In the genomic region with DNA sequence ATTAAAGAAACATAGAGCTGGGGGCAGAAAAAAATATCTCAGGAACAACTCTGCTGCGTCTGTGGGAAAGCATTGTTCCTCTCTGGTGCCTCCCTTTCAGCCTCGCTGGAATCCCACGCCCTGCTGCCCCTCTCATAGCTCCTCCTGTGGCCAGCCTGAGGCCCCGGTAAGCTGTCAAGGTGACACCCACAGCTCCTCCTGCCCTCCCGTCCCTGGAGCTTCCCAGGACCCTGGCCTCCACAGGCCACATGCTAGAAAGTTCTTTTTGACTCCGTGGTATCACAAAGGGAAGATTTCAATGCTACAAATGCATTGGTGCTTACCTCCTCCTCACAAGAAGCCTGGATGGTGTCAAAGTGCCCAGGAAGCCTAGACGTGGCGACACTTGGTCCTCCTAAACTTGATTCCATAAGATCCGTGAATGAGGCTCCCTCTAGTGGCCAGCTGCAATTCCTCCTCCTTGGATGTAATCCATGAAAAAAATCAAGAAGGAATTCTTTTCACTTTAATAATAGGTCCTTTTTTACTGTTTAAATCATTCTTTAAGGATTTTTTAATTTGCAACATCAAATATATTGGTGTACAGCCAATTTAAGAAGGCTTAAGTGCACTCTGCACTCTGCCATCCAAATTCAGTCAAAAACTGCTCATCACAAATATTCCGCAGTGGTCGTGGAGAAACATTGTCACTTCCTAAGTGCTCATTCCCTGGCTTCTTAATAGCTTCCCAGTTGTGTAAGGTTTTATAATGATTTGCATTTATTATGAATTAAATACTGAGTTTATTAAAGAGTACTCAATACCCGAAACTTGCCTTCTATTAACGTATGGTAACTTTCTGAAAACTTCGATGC, we compare ENCODE assay signal across 8 cellular contexts.
A peak's percentile ranks its signal among the peaks of the same experiment; 100 is the strongest.
DNase-seq lines count a peak whose midpoint lies in the region; ATAC-seq and TF ChIP-seq lines count a peak whose summit lies in the region.

No MANE protein-coding gene starts in this region.

- H3K27ac Mint-ChIP-seq in endothelial cell (ENCODE audit: unreplicated experiment) (no peak overlapping the region), mesothelial cell of epicardium (no peak overlapping the region)

- peaks cover 2% of the 10 kb centered on the region for H3K4me1 Mint-ChIP-seq in endothelial cell (ENCODE audit: unreplicated experiment)
- peaks cover 2% of the 10 kb centered on the region for H3K4me1 Mint-ChIP-seq in mesothelial cell of epicardium

- WGBS in suprapubic skin: 46% methylated on average over 14 of the region's 14 CpGs

- H3K9me3 Mint-ChIP-seq in endothelial cell (ENCODE audit: unreplicated experiment) (no peaks in the 10 kb centered on the region), mesothelial cell of epicardium (no peaks in the 10 kb centered on the region)

- no peak for TF ChIP-seq POLR2A in suprapubic skin (IDR thresholded peaks at IDR 0.05)

- peak; percentile 57 for ATAC-seq in GM19395 (IDR thresholded peaks at IDR 0.05; ENCODE audit: unreplicated experiment)
- ATAC-seq in HG03095 (IDR thresholded peaks at IDR 0.05; ENCODE audit: unreplicated experiment): no peak

- no peaks in the 10 kb centered on the region for H3K36me3 ChIP-seq in BJ (ENCODE audit: control insufficient read depth, insufficient read depth, low read length)
- peaks cover 19% of the 10 kb centered on the region for H3K36me3 ChIP-seq in WERI-Rb-1
- H3K36me3 ChIP-seq in suprapubic skin: no peaks in the 10 kb centered on the region

- no peak for TF ChIP-seq EP300 in suprapubic skin (IDR thresholded peaks at IDR 0.05)

- peaks cover 2% of the 10 kb centered on the region for H3K4me1 ChIP-seq in suprapubic skin

- POLR2A ChIA-PET in BJ (lab: Charles Lee): no interaction called here

- no peaks in the 10 kb centered on the region for H3K27me3 ChIP-seq in BJ (ENCODE audit: control insufficient read depth, insufficient read depth, low read length)
- H3K27me3 ChIP-seq in WERI-Rb-1 (ENCODE audit: insufficient read depth, low read depth, severe bottlenecking): no peaks in the 10 kb centered on the region
- H3K27me3 ChIP-seq in suprapubic skin: no peaks in the 10 kb centered on the region

- peaks cover 3% of the 10 kb centered on the region for H3K27me3 Mint-ChIP-seq in endothelial cell (ENCODE audit: unreplicated experiment)
- peaks cover 7% of the 10 kb centered on the region for H3K27me3 Mint-ChIP-seq in mesothelial cell of epicardium (ENCODE audit: low read depth)

- H3K9me3 ChIP-seq in WERI-Rb-1 (ENCODE audit: severe bottlenecking): no peaks in the 10 kb centered on the region
- H3K9me3 ChIP-seq in suprapubic skin: no peaks in the 10 kb centered on the region

- H3K4me3 Mint-ChIP-seq in endothelial cell (ENCODE audit: unreplicated experiment) (peak overlapping the region; percentile 26), mesothelial cell of epicardium (no peak overlapping the region)

- H3K27ac ChIP-seq in WERI-Rb-1: no peak overlapping the region
- no peak overlapping the region for H3K27ac ChIP-seq in suprapubic skin

- TF ChIP-seq CTCF in BJ (IDR thresholded peaks at IDR 0.05; ENCODE audit: insufficient read depth, low read depth, low read length) (peak; percentile 87), WERI-Rb-1 (IDR thresholded peaks at IDR 0.05; ENCODE audit: low read depth, low read length) (peak; percentile 79), endothelial cell (IDR thresholded peaks at IDR 0.05; ENCODE audit: unreplicated experiment) (peak; percentile 96), mesothelial cell of epicardium (IDR thresholded peaks at IDR 0.05; ENCODE audit: unreplicated experiment) (peak; percentile 96), suprapubic skin (IDR thresholded peaks at IDR 0.05) (peak; percentile 41 to 87)

- CTCF ChIA-PET in BJ (lab: Yijun Ruan, JAX): interaction anchor here (0.8 to 5.4 kb wide), 18 partner anchors 9 to 982 kb away, joined by 3 to 38 read pairs (median 4); no protein-coding TSS in a partner anchor

- DNase-seq in BJ (ENCODE audit: low read depth) (peak; percentile 3), NCI-H2107 (lab: John Stamatoyannopoulos, UW) (peak; percentile 68), WERI-Rb-1 (peak; percentile 90), endothelial cell (ENCODE audit: low spot score) (peak; percentile 81), mesothelial cell of epicardium (ENCODE audit: low spot score in 2 of 2, unreplicated experiment in 2 of 2) (peak; percentile 53 to 84), suprapubic skin (ENCODE audit: low spot score in 2 of 2) (peak; percentile 81 to 87)

- H3K4me3 ChIP-seq in BJ (ENCODE audit: low read depth, low read length): no peak overlapping the region
- H3K4me3 ChIP-seq in WERI-Rb-1 (ENCODE audit: low read depth, low read length): no peak overlapping the region
- H3K4me3 ChIP-seq in suprapubic skin: no peak overlapping the region

- H3K36me3 Mint-ChIP-seq in endothelial cell (ENCODE audit: low read depth, unreplicated experiment) (no peaks in the 10 kb centered on the region), mesothelial cell of epicardium (no peaks in the 10 kb centered on the region)

Comparison
In these comparisons a context has a peak if more than half of its experiments do, and no peak if none do; other contexts are left out.
1. DNase-seq: peak in every context shown above with its lines; median percentile 90 in WERI-Rb-1; 84 in suprapubic skin; 81 in endothelial cell; 68 in mesothelial cell of epicardium; 68 in NCI-H2107; 3 in BJ.